In the genomic region with DNA sequence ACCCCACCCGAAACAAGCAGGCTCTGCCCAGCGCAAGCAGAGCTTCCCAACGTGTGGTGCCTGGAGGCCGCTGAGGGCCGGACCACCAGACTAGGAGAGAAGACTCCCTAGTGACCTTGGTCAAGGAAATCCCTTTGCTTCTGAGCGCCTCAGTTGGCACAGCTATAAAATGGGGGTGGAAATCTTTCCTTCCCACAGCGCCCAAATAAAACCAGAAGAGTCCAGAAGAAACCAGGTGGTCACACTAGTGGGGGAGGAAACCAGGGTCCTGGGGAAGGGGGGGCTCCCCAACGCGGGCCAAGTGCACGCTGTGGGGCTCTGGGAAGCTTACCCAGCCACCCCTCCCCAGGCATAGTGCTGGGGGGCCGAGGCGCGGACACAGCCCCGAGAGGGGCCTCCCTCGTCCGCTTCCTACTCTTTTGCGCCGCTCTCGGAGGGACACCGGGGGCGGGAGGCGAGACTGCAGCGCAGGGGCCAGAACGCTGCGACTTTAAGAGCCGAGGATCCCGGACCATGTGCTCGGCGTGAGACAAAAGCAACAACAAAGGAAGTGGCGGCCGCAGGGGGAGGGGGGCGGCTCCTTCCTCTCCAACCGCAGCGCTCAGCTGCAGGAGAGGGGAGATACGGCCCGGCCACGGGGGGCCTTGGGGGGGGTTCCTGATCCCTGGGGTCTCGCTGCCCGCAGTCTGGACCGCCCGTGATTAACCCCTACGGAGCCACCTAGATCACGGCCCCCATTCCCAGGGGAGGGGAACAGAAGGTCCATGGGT, we compare ENCODE assay signal across 8 cellular contexts. TPM values are rescaled to one million over a fixed set of nuclear protein-coding genes. Genes with fewer than 3 reads are reported as not detected.
DNase-seq lines count a peak whose midpoint lies in the region; ATAC-seq and TF ChIP-seq lines count a peak whose summit lies in the region.

No MANE protein-coding gene starts in this region.

- DNase-seq in DMS114 treated with DMSO at 0.1 percent for 48 hours (lab: John Stamatoyannopoulos, UW; ENCODE audit: unreplicated experiment) (peak; percentile 38), HCT116 (ENCODE audit: low read depth, low spot score) (no peak), NCI-H460 (ENCODE audit: extremely low read depth, low read depth) (peak; percentile 54), lower lobe of right lung (peak; percentile 90)
- DNase-seq in activated CD4-positive, alpha-beta T cell treated with anti-CD3 and anti-CD28 coated beads, Interleukin-2, amount 50 U/mL, for 48 hours = peak; percentile 77 to 81
- DNase-seq in stimulated activated CD4-positive, alpha-beta T cell treated with anti-CD3 and anti-CD28 coated beads, Interleukin-4, amount 100 ng/mL, for 4 hours = peak; percentile 72 to 73

- peak overlapping the region; percentile 89 for H3K27ac ChIP-seq in HCT116 (ENCODE audit: low read depth, low read length)
- H3K27ac ChIP-seq in ectodermal cell (ENCODE audit: insufficient read depth, low read depth, low read length, poor library complexity, severe bottlenecking) = peak overlapping the region; percentile 97
- peak overlapping the region; percentile 98 for H3K27ac ChIP-seq in lower lobe of right lung

- no TSS peak for BruUV-seq in HCT116 (replicated peaks; lab: Mats Ljungman, UMichigan)

- peak overlapping the region; percentile 99 for H3K9ac ChIP-seq in HCT116 (ENCODE audit: low read length)

- POLR2A ChIA-PET in HCT116 (lab: Charles Lee) = interaction anchor here (0.7 to 1.9 kb wide), 4 partner anchors 11 to 119 kb away, joined by 3 to 5 read pairs (median 3); no protein-coding TSS in a partner anchor

- H3K36me3 ChIP-seq in HCT116 (ENCODE audit: control insufficient read depth in 1 of 2, insufficient read depth in 2 of 2, low read length in 2 of 2) (peaks cover 0 to 5% of the 10 kb centered on the region in 2 experiments; a peak in 1 of 4 replicates), ectodermal cell (ENCODE audit: control insufficient read depth, insufficient read depth, low read length) (peaks cover 12% of the 10 kb centered on the region), lower lobe of right lung (peaks cover 9% of the 10 kb centered on the region)

- H2AFZ ChIP-seq in HCT116 (ENCODE audit: low read depth, low read length, poor library complexity, severe bottlenecking) = no peak overlapping the region

- no peaks in the 10 kb centered on the region for H4K20me1 ChIP-seq in HCT116 (ENCODE audit: insufficient read depth)

- peaks cover 45% of the 10 kb centered on the region for H3K79me2 ChIP-seq in HCT116 (ENCODE audit: insufficient read depth, low read length)

- no peak for TF ChIP-seq RAD21 in HCT116 (IDR thresholded peaks at IDR 0.05; ENCODE audit: low read depth)

- CTCF ChIA-PET in HCT116 (lab: Charles Lee) = interaction anchor here (2.0 kb wide), 1 partner anchor 120 kb away, joined by 7 read pairs; a partner anchor contains a TSS

- WGBS in ectodermal cell, 2 experiments = 0% methylated on average over 43 of the region's 43 CpGs

- H3K4me1 ChIP-seq in HCT116 (ENCODE audit: control insufficient read depth in 1 of 2, insufficient read depth in 2 of 2, low read length in 2 of 2) (peaks cover 18 to 33% of the 10 kb centered on the region in 2 experiments), ectodermal cell (ENCODE audit: control insufficient read depth, insufficient read depth, low read length) (peaks cover 26% of the 10 kb centered on the region), lower lobe of right lung (peaks cover 74% of the 10 kb centered on the region)

- H3K4me2 ChIP-seq in HCT116 (ENCODE audit: low read length) = peak overlapping the region; percentile 100

- no peaks in the 10 kb centered on the region for H3K9me3 ChIP-seq in HCT116 (ENCODE audit: control insufficient read depth in 1 of 2, insufficient read depth in 1 of 2, low read depth in 1 of 2, low read length in 2 of 2)
- H3K9me3 ChIP-seq in ectodermal cell (ENCODE audit: control insufficient read depth, low read length) = no peaks in the 10 kb centered on the region
- H3K9me3 ChIP-seq in lower lobe of right lung = no peaks in the 10 kb centered on the region

- H3K4me3 ChIP-seq in HCT116 (replicated peaks in 1 of 2; ENCODE audit: low read depth in 1 of 2, low read length in 2 of 2) (peak overlapping the region; percentile 79 to 99), ectodermal cell (ENCODE audit: insufficient read depth, low read depth, low read length) (peak overlapping the region; percentile 60), lower lobe of right lung (peak overlapping the region; percentile 91)

- no peak for TF ChIP-seq POLR2A in HCT116 (IDR thresholded peaks at IDR 0.05; ENCODE audit: borderline replicate concordance, extremely low read depth, insufficient read depth, insufficient read length)

- no peaks in the 10 kb centered on the region for H3K27me3 ChIP-seq in HCT116 (ENCODE audit: insufficient read depth, low read length)
- peaks cover 2% of the 10 kb centered on the region for H3K27me3 ChIP-seq in ectodermal cell (ENCODE audit: control insufficient read depth, insufficient read depth, low read length, poor library complexity, severe bottlenecking)
- no peaks in the 10 kb centered on the region for H3K27me3 ChIP-seq in lower lobe of right lung (ENCODE audit: low read depth)

- ATAC-seq in HCT116 = peak; percentile 20
- ATAC-seq in lower lobe of right lung = peak; percentile 67 to 70
- no peak for ATAC-seq in HG03342 (IDR thresholded peaks at IDR 0.05; ENCODE audit: unreplicated experiment)

- intact Hi-C loops in HCT116 (cut with micrococcal nuclease) = loop anchor here (2.0 to 5.0 kb wide), 3 partner anchors 89 to 148 kb away; a partner anchor contains a TSS
- intact Hi-C loops in lower lobe of right lung (cut with DNase I) = no loop called here

- RAD21 ChIA-PET in HCT116 (lab: Charles Lee; ENCODE audit: low non-redundant PET in 1 of 2, low total read pairs in 2 of 2, uncharacterized antibody in 2 of 2, unreplicated experiment in 2 of 2) = no interaction called here

- no peaks in the 10 kb centered on the region for H3K9me2 ChIP-seq in HCT116 (ENCODE audit: insufficient read depth)

- TF ChIP-seq CTCF in HCT116 (IDR thresholded peaks at IDR 0.05 in 2 of 3, conservative IDR thresholded peaks at IDR 0.05 in 1 of 3; ENCODE audit: borderline replicate concordance in 1 of 3, insufficient read depth in 1 of 3, low read depth in 2 of 3, low read length in 2 of 3) (no peak), lower lobe of right lung (IDR thresholded peaks at IDR 0.05) (no peak)

TF ChIP-seq in HCT116, 20 proteins besides CTCF, POLR2A, EP300 and RAD21:
- no peak for TF ChIP-seq YY1 (IDR thresholded peaks at IDR 0.05; ENCODE audit: extremely low read depth, insufficient replicate concordance, low read depth, low read length)
- TF ChIP-seq TCF7L2 (IDR thresholded peaks at IDR 0.05; ENCODE audit: borderline replicate concordance, extremely low read depth, insufficient read depth, insufficient read length) = peak; percentile 95

RNA-seq across cellular contexts. Expression of a gene that starts 0.9 kb away (rescaled TPM):
- total RNA-seq in HCT116 (2021; ENCODE audit: unreplicated experiment) (58.4 TPM), lower lobe of right lung (55.1 TPM)
- polyA plus RNA-seq in HCT116 (2012) = 37.5 and 46.6 TPM in 2 replicates
- 21.6 and 24.5 TPM in 2 replicates for total RNA-seq in NCI-H460 (2014; rRNA removed; shearing (Covaris generic))
- polyA plus RNA-seq in NCI-H460 (2014; cell fraction: nucleus; rRNA removed) = 37.4 and 49.1 TPM in 2 replicates
- 101 TPM for polyA plus RNA-seq in ectodermal cell (2013, experiment 1 of 4)
- polyA plus RNA-seq in ectodermal cell (2013, experiment 2 of 4) = 94.6 TPM
- polyA plus RNA-seq in ectodermal cell (2013, experiment 3 of 4) = 87.6 TPM
- polyA plus RNA-seq in ectodermal cell (2013, experiment 4 of 4) = 102 TPM

RNA-seq across cellular contexts. Expression of a gene that starts 12.8 kb away (rescaled TPM):
- total RNA-seq in HCT116 (2021; ENCODE audit: unreplicated experiment) = 0.10 TPM
- polyA plus RNA-seq in HCT116 (2012) = 0.32 and 0.48 TPM in 2 replicates
- total RNA-seq in NCI-H460 (2014; rRNA removed; shearing (Covaris generic)) = not detected in 2 replicates
- polyA plus RNA-seq in NCI-H460 (2014; cell fraction: nucleus; rRNA removed) = not detected in 2 replicates
- polyA plus RNA-seq in ectodermal cell (2013, experiment 1 of 4) = not detected
- polyA plus RNA-seq in ectodermal cell (2013, experiment 2 of 4) = not detected
- not detected for polyA plus RNA-seq in ectodermal cell (2013, experiment 3 of 4)
- not detected for polyA plus RNA-seq in ectodermal cell (2013, experiment 4 of 4)
- total RNA-seq in lower lobe of right lung = 0.62 TPM
